In the genomic region with DNA sequence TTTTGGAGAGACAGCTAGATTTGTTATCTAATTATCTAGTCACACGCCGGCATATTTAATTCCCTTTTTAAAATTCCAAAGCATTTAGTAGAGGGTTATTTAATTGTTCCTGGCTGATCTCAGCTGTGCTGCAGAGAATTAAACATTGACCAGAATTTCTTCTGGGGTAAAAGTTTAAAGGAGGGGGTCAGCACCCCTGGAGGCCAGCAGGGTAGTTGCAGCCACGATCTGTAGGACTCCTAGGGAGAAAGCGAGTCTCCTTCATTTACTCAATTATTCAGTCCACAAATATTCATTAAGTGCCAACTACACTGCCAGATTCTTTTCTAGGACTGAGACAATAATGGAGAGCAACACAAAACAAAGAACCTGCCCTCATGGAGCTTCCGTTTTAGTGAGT, we compare ENCODE assay signal across 13 cellular contexts.
DNase-seq lines count a peak whose midpoint lies in the region; ATAC-seq and TF ChIP-seq lines count a peak whose summit lies in the region.
"Had no signal": no experiment of that assay in that cellular context is flagged by ENCODE, and none has a peak within 500 bp of the region (broad histone marks: within the 10 kb centered on the region; RNA-seq: fewer than 3 reads in every experiment).

No MANE protein-coding gene starts in this region.

- H3K27me3 Mint-ChIP-seq in neural crest cell (ENCODE audit: low read depth): no peaks in the 10 kb centered on the region

- no peaks in the 10 kb centered on the region for H3K36me3 ChIP-seq in brain microvascular endothelial cell (replicated peaks)

- DNase-seq in GM12865 (ENCODE audit: low read depth): no peak
- no peak for DNase-seq in brain microvascular endothelial cell
- no peak for DNase-seq in neural crest cell (ENCODE audit: low read depth, low spot score)
- no peak for DNase-seq in GM19240 (ENCODE audit: insufficient read length, low spot score)
- no peak for DNase-seq in NCI-H82 treated with DMSO at 0.1 percent for 48 hours (lab: John Stamatoyannopoulos, UW; ENCODE audit: unreplicated experiment)
- DNase-seq: activated CD4-positive, CD25-positive, alpha-beta regulatory T cell treated with anti-CD3 and anti-CD28 coated beads, Interleukin-2, amount 50 U/mL, for 72 hours; activated T-cell treated with anti-CD3 and anti-CD28 coated beads for 4 hours; CD8-positive, alpha-beta T cell; natural killer cell; SW 1271 had no signal

- peak; percentile 67 for ATAC-seq in HG03342 (IDR thresholded peaks at IDR 0.05; ENCODE audit: unreplicated experiment)
- ATAC-seq in GM19328 (IDR thresholded peaks at IDR 0.05; ENCODE audit: unreplicated experiment): no peak
- no peak for ATAC-seq in GM21737 (IDR thresholded peaks at IDR 0.05; ENCODE audit: unreplicated experiment)
- ATAC-seq: CD8-positive, alpha-beta T cell; natural killer cell had no signal

- H3K9me3 Mint-ChIP-seq in neural crest cell: no peaks in the 10 kb centered on the region
- H3K9me3 Mint-ChIP-seq: CD8-positive, alpha-beta T cell had no signal

- H3K27ac Mint-ChIP-seq in neural crest cell (ENCODE audit: unreplicated experiment): no peak overlapping the region
- H3K27ac Mint-ChIP-seq: CD8-positive, alpha-beta T cell; natural killer cell had no signal

- H3K4me3 Mint-ChIP-seq in neural crest cell: no peak overlapping the region
- H3K4me3 Mint-ChIP-seq: CD8-positive, alpha-beta T cell; natural killer cell had no signal

- peak; percentile 28 for TF ChIP-seq CTCF in GM12865 (IDR thresholded peaks at IDR 0.05; ENCODE audit: insufficient read depth, low read depth, low read length, missing control alignments)
- peak; percentile 54 for TF ChIP-seq CTCF in brain microvascular endothelial cell (IDR thresholded peaks at IDR 0.05; ENCODE audit: low read depth, low read length, missing control alignments)
- TF ChIP-seq CTCF in neural crest cell (conservative IDR thresholded peaks at IDR 0.05): peak; percentile 38

- no peaks in the 10 kb centered on the region for H3K27me3 ChIP-seq in brain microvascular endothelial cell (replicated peaks)

- no peaks in the 10 kb centered on the region for H3K36me3 Mint-ChIP-seq in neural crest cell (ENCODE audit: low read depth)
- H3K36me3 Mint-ChIP-seq: CD8-positive, alpha-beta T cell; natural killer cell had no signal

- in situ Hi-C loops in brain microvascular endothelial cell (cut with HindIII; ENCODE audit: low pct_ligation_motif_present, low sequenced_read_pairs): no loop called here

- no peak overlapping the region for H3K27ac ChIP-seq in brain microvascular endothelial cell

- H3K4me3 ChIP-seq in GM12865 (ENCODE audit: low read depth, low read length) (no peak overlapping the region), brain microvascular endothelial cell (ENCODE audit: low read depth, low read length) (no peak overlapping the region)

- H3K4me1 Mint-ChIP-seq in neural crest cell: no peaks in the 10 kb centered on the region
- H3K4me1 Mint-ChIP-seq: natural killer cell had no signal
